22 cellular contexts compared by ENCODE assay signal in the genomic region with DNA sequence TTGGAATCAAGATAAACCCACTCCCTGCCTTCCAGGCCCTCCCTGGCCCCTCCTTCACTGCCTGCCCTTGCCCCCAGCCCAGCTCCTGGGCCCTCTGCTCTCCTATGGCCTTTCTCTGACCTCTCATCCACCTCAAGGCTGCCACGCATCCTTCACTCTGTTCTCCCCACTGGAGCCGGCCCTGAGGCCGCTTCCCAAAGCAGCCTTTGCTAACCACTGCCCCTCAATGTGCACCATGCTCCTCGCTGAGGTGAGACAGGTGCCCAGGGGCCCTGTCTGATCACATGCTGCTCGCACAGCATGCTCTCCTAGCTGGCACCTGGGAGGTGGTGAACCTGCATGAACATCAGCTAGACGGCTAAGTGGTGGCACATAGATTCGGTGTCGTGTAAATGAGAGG.
A peak's percentile ranks its signal among the peaks of the same experiment; 100 is the strongest.
DNase-seq lines count a peak whose midpoint lies in the region; ATAC-seq and TF ChIP-seq lines count a peak whose summit lies in the region.
"Had no signal": no experiment of that assay in that cellular context is flagged by ENCODE, and none has a peak within 500 bp of the region (broad histone marks: within the 10 kb centered on the region; RNA-seq: fewer than 3 reads in every experiment).

No MANE protein-coding gene starts in this region.

- TF ChIP-seq CTCF in lung (IDR thresholded peaks at IDR 0.05; ENCODE audit: control extremely low read depth, extremely low read depth) (no peak), spleen (IDR thresholded peaks at IDR 0.05 in 8 of 11, conservative IDR thresholded peaks at IDR 0.05 in 3 of 11) (no peak), omental fat pad (IDR thresholded peaks at IDR 0.05) (no peak)

- H3K27ac ChIP-seq in right cardiac atrium (ENCODE audit: low read length) = no peak overlapping the region
- H3K27ac ChIP-seq in lung (ENCODE audit: low read depth in 1 of 2, low read length in 1 of 2) = no peak overlapping the region
- no peak overlapping the region for H3K27ac ChIP-seq in spleen
- H3K27ac ChIP-seq: C4-2B, HL-60 had no signal

- H3K9me3 ChIP-seq in right cardiac atrium (ENCODE audit: control insufficient read depth, low read length) = no peaks in the 10 kb centered on the region
- H3K9me3 ChIP-seq in lung (ENCODE audit: control insufficient read depth in 2 of 2, insufficient read depth in 1 of 2, low read length in 1 of 2) = no peaks in the 10 kb centered on the region
- H3K9me3 ChIP-seq in spleen = no peaks in the 10 kb centered on the region
- H3K9me3 ChIP-seq in HAP-1 = no peaks in the 10 kb centered on the region

- H3K27me3 ChIP-seq in right cardiac atrium (ENCODE audit: control insufficient read depth, insufficient read depth) = no peaks in the 10 kb centered on the region
- H3K27me3 ChIP-seq in lung (ENCODE audit: control insufficient read depth, insufficient read depth) = no peaks in the 10 kb centered on the region
- H3K27me3 ChIP-seq in spleen (replicated peaks in 1 of 7) = peaks cover 0 to 27% (median 10%) of the 10 kb centered on the region in 7 donors
- H3K27me3 ChIP-seq in HAP-1 (ENCODE audit: low read depth) = no peaks in the 10 kb centered on the region

- ATAC-seq in right cardiac atrium (no peak), lung (ENCODE audit: insufficient read depth, low FRiP score) (no peak), omental fat pad (ENCODE audit: low FRiP score) (no peak), HG03460 (IDR thresholded peaks at IDR 0.05; ENCODE audit: unreplicated experiment) (no peak)

- intact Hi-C loops in cardiac septum (cut with DNase I) = no loop called here
- intact Hi-C loops in right cardiac atrium (cut with DNase I) = no loop called here
- intact Hi-C loops in spleen (cut with DNase I; ENCODE audit: low total_unique reads) = no loop called here

- H3K4me1 ChIP-seq in right cardiac atrium (ENCODE audit: control insufficient read depth, insufficient read depth, low read length) (no peaks in the 10 kb centered on the region), lung (ENCODE audit: control insufficient read depth in 2 of 2, insufficient read depth in 2 of 2, low read length in 2 of 2) (peaks cover 0 to 2% of the 10 kb centered on the region in 2 donors), spleen (peaks cover 5 to 23% (median 13%) of the 10 kb centered on the region in 6 donors), HAP-1 (no peaks in the 10 kb centered on the region)

- 85% methylated on average over 8 of the region's 8 CpGs for WGBS in right cardiac atrium
- WGBS in lung, 2 donors = 90 to 96% methylated on average over 8 of the region's 8 CpGs
- WGBS in spleen, 5 donors = 90 to 95% (median 93%) methylated on average over 8 of the region's 8 CpGs

- H3K4me3 ChIP-seq in right cardiac atrium (ENCODE audit: low read length) (no peak overlapping the region), lung (no peak overlapping the region), spleen (no peak overlapping the region), HAP-1 (no peak overlapping the region)

- in situ Hi-C loops in HAP-1 (cut with MboI; ENCODE audit: low sequenced_read_pairs) = no loop called here

- no peak for TF ChIP-seq POLR2A in spleen (IDR thresholded peaks at IDR 0.05)

- H3K36me3 ChIP-seq in lung (ENCODE audit: control insufficient read depth in 2 of 2, insufficient read depth in 2 of 2, low read length in 2 of 2) = no peaks in the 10 kb centered on the region
- H3K36me3 ChIP-seq in spleen = no peaks in the 10 kb centered on the region
- no peaks in the 10 kb centered on the region for H3K36me3 ChIP-seq in HAP-1 (replicated peaks)

- DNase-seq in cardiac septum (ENCODE audit: low spot score) (peak; percentile 63), right cardiac atrium (no peak), lung (ENCODE audit: low spot score) (peak; percentile 23), spleen (peak; percentile 65), HAP-1 (ENCODE audit: low spot score in 2 of 2) (no peak), omental fat pad (ENCODE audit: low spot score) (no peak)
- DNase-seq in activated CD8-positive, alpha-beta memory T cell treated with anti-CD3 and anti-CD28 coated beads, Interleukin-2, amount 50 U/mL, for 48 hours = peak; percentile 12
- DNase-seq: AML-193; Calu3; CD8-positive, alpha-beta memory T cell; DMS153; GOT3; KG1; NCI-H1105; NCI-H2029 treated with DMSO at 0.1 percent for 48 hours; NCI-H226; NCI-H524; NCI-H774; NK-92 treated with Interleukin-12 subunit alpha and Interleukin-12 subunit beta, amount 100 ng/mL, for 24 hours had no signal

Comparison
In these comparisons a context has a peak if more than half of its experiments do, and no peak if none do; other contexts are left out.
1. DNase-seq: peak in cardiac septum (single experiment), activated CD8-positive, alpha-beta memory T cell treated with anti-CD3 and anti-CD28 coated beads, Interleukin-2, amount 50 U/mL, for 48 hours (single experiment), lung (single experiment) and spleen (single experiment); none in right cardiac atrium (0 of 3), HAP-1 (0 of 2) and omental fat pad (single experiment).